27 cellular contexts compared by ENCODE assay signal in genomic region chr9:32449969-32450368, GRCh38.
"Had no signal": no experiment of that assay in that cellular context is flagged by ENCODE, and none has a peak within 500 bp of the region (broad histone marks: within the 10 kb centered on the region; RNA-seq: fewer than 3 reads in every experiment).

No MANE protein-coding gene starts in this region.

- H3K9me3 Mint-ChIP-seq: stimulated activated naive CD8-positive, alpha-beta T cell treated with anti-CD3 and anti-CD28 coated beads, Interleukin-15, amount 100 ng/mL, for 72 hours; stimulated activated naive CD8-positive, alpha-beta T cell treated with anti-CD3 and anti-CD28 coated beads, Interleukin-15, Interleukin-2, amounts not matched to agents 100 ng/mL and 50 ng/mL, for 24 hours; type B pancreatic cell had no signal

- H3K27ac Mint-ChIP-seq: stimulated activated memory B cell treated with anti-CD40 and anti-IgM and Interleukin-4, amounts not matched to agents 10 μg/mL and 1 μg/mL and 100 μg/mL, for 72 hours; stimulated activated naive B cell treated with anti-CD40 and anti-IgM and Interleukin-4, amounts not matched to agents 10 μg/mL and 1 μg/mL and 100 μg/mL, for 72 hours; stimulated activated naive CD8-positive, alpha-beta T cell treated with anti-CD3 and anti-CD28 coated beads, Interleukin-15, Interleukin-2, amounts not matched to agents 100 ng/mL and 50 ng/mL, for 24 hours; type B pancreatic cell had no signal

- H3K4me1 Mint-ChIP-seq: stimulated activated memory B cell treated with anti-CD40 and anti-IgM and Interleukin-4, amounts not matched to agents 10 μg/mL and 1 μg/mL and 100 μg/mL, for 72 hours; stimulated activated naive B cell treated with anti-CD40 and anti-IgM and Interleukin-4, amounts not matched to agents 10 μg/mL and 1 μg/mL and 100 μg/mL, for 72 hours; stimulated activated naive CD8-positive, alpha-beta T cell treated with anti-CD3 and anti-CD28 coated beads, Interleukin-15, amount 100 ng/mL, for 72 hours had no signal

- H3K9me3 ChIP-seq: stomach, suprapubic skin, testis, thoracic aorta, thyroid gland, tibial artery, tibial nerve, transverse colon, upper lobe of left lung, uterus, vagina had no signal

- H3K27ac ChIP-seq: stomach, suprapubic skin, testis, thoracic aorta, thyroid gland, tibial artery, tibial nerve, transverse colon, upper lobe of left lung, uterus, vagina had no signal

- ATAC-seq: stimulated activated memory B cell treated with anti-CD40 and anti-IgM and Interleukin-4, amounts not matched to agents 10 μg/mL and 1 μg/mL and 100 μg/mL, for 72 hours; stimulated activated naive B cell treated with anti-CD40 and anti-IgM and Interleukin-4, amounts not matched to agents 10 μg/mL and 1 μg/mL and 100 μg/mL, for 72 hours; stimulated activated naive CD8-positive, alpha-beta T cell treated with anti-CD3 and anti-CD28 coated beads, Interleukin-15, amount 100 ng/mL, for 72 hours; stimulated activated naive CD8-positive, alpha-beta T cell treated with anti-CD3 and anti-CD28 coated beads, Interleukin-15, Interleukin-2, amounts not matched to agents 100 U/mL and 50 U/mL, for 24 hours had no signal

- H3K4me1 ChIP-seq: stomach, suprapubic skin, testis, thyroid gland, tibial artery, tibial nerve, transverse colon, upper lobe of left lung, uterus, vagina had no signal

- H3K4me3 ChIP-seq: stomach, suprapubic skin, testis, thoracic aorta, thyroid gland, tibial artery, tibial nerve, transverse colon, upper lobe of left lung, uterus, vagina had no signal

- H3K27me3 ChIP-seq: stomach, suprapubic skin, testis, thyroid gland, tibial artery, tibial nerve, transverse colon, upper lobe of left lung, uterus, vagina had no signal

- DNase-seq: stimulated activated CD4-positive, alpha-beta T cell treated with anti-CD3 and anti-CD28 coated beads, Interleukin-1b, Interleukin-23, amount 100 ng/mL, for 48 hours; stimulated activated CD4-positive, alpha-beta T cell treated with anti-CD3 and anti-CD28 coated beads, Interleukin-2, amount 100 ng/mL, for 24 hours; stimulated activated CD4-positive, alpha-beta T cell treated with anti-CD3 and anti-CD28 coated beads, Interleukin-2, amount 100 ng/mL, for 48 hours; stimulated activated CD4-positive, alpha-beta T cell treated with anti-CD3 and anti-CD28 coated beads, Interleukin-4, amount 100 ng/mL, for 1 hour; stimulated activated CD4-positive, alpha-beta T cell treated with anti-CD3 and anti-CD28 coated beads, Interleukin-4, amount 100 ng/mL, for 24 hours; stimulated activated CD8-positive, alpha-beta memory T cell treated with anti-CD3 and anti-CD28 coated beads, Interleukin-4, amount 100 ng/mL, for 48 hours; stimulated activated naive B cell treated with anti-CD40 and anti-IgM and Interleukin-4, amounts not matched to agents 10 μg/mL and 1 μg/mL and 100 μg/mL, for 72 hours; stimulated activated naive CD4-positive, alpha-beta T cell; stimulated activated naive CD4-positive, alpha-beta T cell treated with Interleukin-2 at 50 U/mL for 16 hours; stimulated activated naive CD8-positive, alpha-beta T cell treated with anti-CD3 and anti-CD28 coated beads, Interleukin-15, amount 100 ng/mL, for 72 hours; stimulated activated naive CD8-positive, alpha-beta T cell treated with anti-CD3 and anti-CD28 coated beads, Interleukin-15, Interleukin-2, amounts not matched to agents 100 U/mL and 50 U/mL, for 24 hours; stomach; substantia nigra; testis; thyroid gland; tibial artery; transverse colon; trophoblast cell; uterus had no signal

- H3K4me3 Mint-ChIP-seq: stimulated activated memory B cell treated with anti-CD40 and anti-IgM and Interleukin-4, amounts not matched to agents 10 μg/mL and 1 μg/mL and 100 μg/mL, for 72 hours; stimulated activated naive B cell treated with anti-CD40 and anti-IgM and Interleukin-4, amounts not matched to agents 10 μg/mL and 1 μg/mL and 100 μg/mL, for 72 hours; stimulated activated naive CD8-positive, alpha-beta T cell treated with anti-CD3 and anti-CD28 coated beads, Interleukin-15, amount 100 ng/mL, for 72 hours; stimulated activated naive CD8-positive, alpha-beta T cell treated with anti-CD3 and anti-CD28 coated beads, Interleukin-15, Interleukin-2, amounts not matched to agents 100 ng/mL and 50 ng/mL, for 24 hours; type B pancreatic cell had no signal

- H3K36me3 ChIP-seq: uterus had no signal
